Comparison of ENCODE assay signal across 21 cellular contexts in the genomic region with DNA sequence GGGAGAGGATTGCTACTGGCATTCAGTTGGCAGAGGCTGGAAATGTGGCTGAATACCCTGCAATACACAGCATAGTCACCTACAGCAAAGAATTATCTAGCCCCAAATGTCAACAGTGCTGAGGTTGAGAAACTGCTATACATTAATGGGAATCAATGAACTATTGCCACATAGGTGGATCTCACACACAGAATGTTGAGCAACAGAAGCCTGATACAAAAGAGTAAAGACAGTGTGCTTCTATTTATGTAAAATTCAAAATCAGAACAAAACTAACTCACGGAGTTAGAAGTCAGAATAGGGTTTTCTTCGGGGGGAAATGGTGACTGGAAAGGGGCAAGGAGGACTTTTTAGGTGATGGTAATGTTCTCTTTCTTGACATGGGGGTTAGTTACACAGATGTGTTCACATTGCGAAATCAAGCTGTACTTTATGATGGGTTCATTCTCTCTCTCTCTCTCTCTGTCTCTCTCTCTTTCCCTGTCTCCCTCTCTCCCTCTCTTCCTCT. TPM values are rescaled to one million over a fixed set of nuclear protein-coding genes. Genes with fewer than 3 reads are reported as not detected.
A peak's percentile ranks its signal among the peaks of the same experiment; 100 is the strongest.
DNase-seq lines count a peak whose midpoint lies in the region; ATAC-seq, FAIRE-seq and TF ChIP-seq lines count a peak whose summit lies in the region.
"Had no signal": no experiment of that assay in that cellular context is flagged by ENCODE, and none has a peak within 500 bp of the region (broad histone marks: within the 10 kb centered on the region; RNA-seq: fewer than 3 reads in every experiment).

No MANE protein-coding gene starts in this region.

- BruUV-seq in K562 (replicated peaks; lab: Mats Ljungman, UMichigan) = no TSS peak

- CTCF ChIA-PET in HEK293 (lab: Yijun Ruan, JAX) (no interaction called here), K562 (lab: Yijun Ruan, JAX; ENCODE audit: low intra/inter-chr PET ratio) (no interaction called here)

- no peak overlapping the region for H3K9ac ChIP-seq in K562 (ENCODE audit: insufficient read depth in 1 of 2, low read depth in 2 of 2, low read length in 2 of 2)

- H3K27ac ChIP-seq in HEK293 (ENCODE audit: extremely low read depth, low read depth, low read length) (no peak overlapping the region), K562 (ENCODE audit: extremely low read depth, low read depth, low read length) (no peak overlapping the region), SJCRH30 (no peak overlapping the region)
- H3K27ac ChIP-seq: body of pancreas, spleen, transverse colon, VCaP had no signal

- no peak for FAIRE-seq in K562 (lab: Jason Lieb, UNC)
- FAIRE-seq: endothelial cell of umbilical vein had no signal

- TF ChIP-seq CTCF in HEK293 (tag by site-specific recombination; IDR thresholded peaks at IDR 0.05) (no peak), K562 (IDR thresholded peaks at IDR 0.05 in 2 of 3, conservative IDR thresholded peaks at IDR 0.05 in 1 of 3; ENCODE audit: insufficient read depth in 2 of 3, low read depth in 1 of 3, low read length in 3 of 3) (no peak)

- H3K36me3 ChIP-seq in HEK293 (ENCODE audit: control insufficient read depth in 2 of 2, insufficient read depth in 1 of 2, low read length in 2 of 2) (no peaks in the 10 kb centered on the region), K562 (ENCODE audit: control insufficient read depth, insufficient read depth, low read length) (no peaks in the 10 kb centered on the region), SJCRH30 (no peaks in the 10 kb centered on the region)
- H3K36me3 ChIP-seq: BE2C, HAP-1, spleen, transverse colon had no signal

- ATAC-seq in K562 (no peak), left lobe of liver (peak; percentile 82), HG03520 (IDR thresholded peaks at IDR 0.05; ENCODE audit: unreplicated experiment) (no peak)
- ATAC-seq: body of pancreas had no signal

- intact Hi-C loops in K562 (cut with micrococcal nuclease) = no loop called here

- TF ChIP-seq RAD21 in K562 (CRISPR knock-in tag; conservative IDR thresholded peaks at IDR 0.05 in 1 of 2, IDR thresholded peaks at IDR 0.05 in 1 of 2) = no peak

- H3K9me3 ChIP-seq in HEK293 (ENCODE audit: control insufficient read depth, insufficient read depth, low read depth, low read length) (no peaks in the 10 kb centered on the region), K562 (replicated peaks; ENCODE audit: control insufficient read depth, insufficient read depth, low read depth, low read length) (no peaks in the 10 kb centered on the region), SJCRH30 (replicated peaks) (no peaks in the 10 kb centered on the region)
- H3K9me3 ChIP-seq: BE2C, body of pancreas, HAP-1, spleen, transverse colon had no signal

- POLR2A ChIA-PET in HEK293 (lab: Yijun Ruan, JAX) = no interaction called here
- POLR2A ChIA-PET in K562 (lab: Yijun Ruan, JAX) = no interaction called here

- no peak for TF ChIP-seq EP300 in K562 (IDR thresholded peaks at IDR 0.05; ENCODE audit: low read length)

- in situ Hi-C loops in K562 (cut with MboI) = no loop called here

- peak; percentile 74 for DNase-seq in NOMO-1 treated with DMSO at 0.1 percent for 48 hours (lab: John Stamatoyannopoulos, UW; ENCODE audit: unreplicated experiment)
- DNase-seq in K562 (ENCODE audit: extremely low read depth in 1 of 4, low spot score in 3 of 4) = no peak
- DNase-seq in left lobe of liver (ENCODE audit: low spot score) = no peak
- no peak for DNase-seq in stimulated activated CD4-positive, alpha-beta T cell treated with anti-CD3 and anti-CD28 coated beads, Interleukin-15, amount 100 ng/mL, for 24 hours
- DNase-seq in NCI-H510A (lab: John Stamatoyannopoulos, UW) = no peak
- DNase-seq in SJCRH30 = no peak
- DNase-seq: activated CD4-positive, alpha-beta T cell treated with anti-CD3 and anti-CD28 coated beads, Interleukin-2, amount 10 ng/mL, durations not matched to agents 24 days and 14 days; activated T-cell treated with anti-CD3 and anti-CD28 coated beads, Interleukin-2, amount 50 U/mL, for 48 hours; BE2C; body of pancreas; head of caudate nucleus; NCI-H1092; NCI-H1930; spleen; stimulated activated CD4-positive, alpha-beta T cell treated with anti-CD3 and anti-CD28 coated beads, Interleukin-2, amount 100 ng/mL, for 48 hours; transverse colon had no signal

- no peaks in the 10 kb centered on the region for H3K79me2 ChIP-seq in K562 (ENCODE audit: control insufficient read depth, insufficient read depth, low read length)

- no peak overlapping the region for H2AFZ ChIP-seq in K562 (ENCODE audit: low read depth, low read length)

- no peaks in the 10 kb centered on the region for H3K4me1 ChIP-seq in HEK293 (ENCODE audit: control insufficient read depth, insufficient read depth, low read length)
- H3K4me1 ChIP-seq in K562 (replicated peaks in 1 of 2; ENCODE audit: control insufficient read depth in 2 of 2, insufficient read depth in 2 of 2, low read length in 2 of 2) = no peaks in the 10 kb centered on the region
- no peaks in the 10 kb centered on the region for H3K4me1 ChIP-seq in SJCRH30
- H3K4me1 ChIP-seq: BE2C, body of pancreas, HAP-1, spleen, transverse colon had no signal

- no peaks in the 10 kb centered on the region for H4K20me1 ChIP-seq in K562 (replicated peaks; ENCODE audit: control insufficient read depth, insufficient read depth, low read length)

- H3K4me3 ChIP-seq in HEK293 (ENCODE audit: low read depth, low read length) (no peak overlapping the region), K562 (no peak overlapping the region), SJCRH30 (no peak overlapping the region)
- H3K4me3 ChIP-seq: body of pancreas, HAP-1, spleen, transverse colon had no signal

- H3K27me3 ChIP-seq in K562 (ENCODE audit: control insufficient read depth in 2 of 2, insufficient read depth in 2 of 2, low read length in 2 of 2) = no peaks in the 10 kb centered on the region; a peak in 1 of 5 replicates
- no peaks in the 10 kb centered on the region for H3K27me3 ChIP-seq in SJCRH30
- H3K27me3 ChIP-seq: BE2C, body of pancreas had no signal

- no peak for TF ChIP-seq POLR2A in K562 (conservative IDR thresholded peaks at IDR 0.05)

- no peaks in the 10 kb centered on the region for H3K9me1 ChIP-seq in K562 (ENCODE audit: control insufficient read depth, insufficient read depth, low read length)

- no peak overlapping the region for H3K4me2 ChIP-seq in K562 (ENCODE audit: insufficient read depth, low read length)

- WGBS in K562 (ENCODE audit: insufficient coverage, low coverage, missing lambda C conversion rate) = 7% methylated on average over 3 of the region's 3 CpGs

TF ChIP-seq in HEK293, 187 proteins besides CTCF, POLR2A, EP300 and RAD21:
- no peak for TF ChIP-seq ZNF692 (tag by site-specific recombination; IDR thresholded peaks at IDR 0.05)
- TF ChIP-seq ZNF596 (tag by site-specific recombination; IDR thresholded peaks at IDR 0.05) = peak; percentile 35

TF ChIP-seq in K562, 482 proteins besides CTCF, POLR2A, EP300 and RAD21:
- TF ChIP-seq CEBPB (tag; IDR thresholded peaks at IDR 0.05) (peak; percentile 55), CEBPG (CRISPR knock-in tag; IDR thresholded peaks at IDR 0.05) (no peak), CEBPG (tag; conservative IDR thresholded peaks at IDR 0.05 in 1 of 2, IDR thresholded peaks at IDR 0.05 in 1 of 2) (peak in 1 of 2 experiments; percentile 13; a peak in 1 of 4 replicates), IFI16 (CRISPR knock-in tag; IDR thresholded peaks at IDR 0.05) (no peak)
TF ChIP-seq in K562: peak in this region for 2.

RNA-seq across cellular contexts. Expression of gene PANK3, which starts 45.7 kb away (rescaled TPM):
- 12.4 and 49.0 TPM in 2 replicates for total RNA-seq in K562 (2011; cell fraction: chromatin; rRNA removed; ENCODE audit: low replicate concordance)
- total RNA-seq in K562 (2011; cell fraction: nucleolus; rRNA removed) = 6.7 and 10.3 TPM in 2 replicates
- 23.2 and 50.5 TPM in 2 replicates for total RNA-seq in K562 (2011; cell fraction: nucleoplasm; rRNA removed)
- total RNA-seq in K562 (2014; rRNA removed) (23.2 and 25.1 TPM in 2 replicates), K562 (2014; rRNA removed; fragmentation: Illumina TruSeq; extraction: Trizol) (50.4 and 57.6 TPM in 2 replicates), K562 (2015; rRNA removed; fragmentation: Illumina TruSeq; extraction: Trizol) (40.1 and 44.9 TPM in 2 replicates), K562 (2021) (42.9 and 48.4 TPM in 2 replicates), left lobe of liver (41.3 TPM)
- polyA plus RNA-seq in K562 (2011; rRNA removed) (33.2 and 37.3 TPM in 2 replicates), K562 (2014; fragmentation: Illumina TruSeq; extraction: Trizol) (23.4 and 29.7 TPM in 2 replicates), K562 (2014; fragmentation: Nextera tagmentation; extraction: Ambion mirVana) (1 to 10 TPM; 5.9 to 6.0 TPM), K562 (2014; rRNA removed) (16.9 and 19.7 TPM in 2 replicates)
- polyA plus RNA-seq in K562 (2011; cell fraction: cytosol; rRNA removed) = 4.7 and 14.5 TPM in 2 replicates
- polyA plus RNA-seq in K562 (2011; cell fraction: nucleus; rRNA removed) = 11.1 and 16.7 TPM in 2 replicates
- polyA plus RNA-seq in K562 (2012) = 15.8 and 20.9 TPM in 2 replicates
- polyA minus RNA-seq in K562 (2011; rRNA and poly(A)+ RNA removed) = 53.9 and 66.0 TPM in 2 replicates
- polyA minus RNA-seq in K562 (2011; cell fraction: cytosol; rRNA and poly(A)+ RNA removed) = 21.9 and 26.5 TPM in 2 replicates
- polyA minus RNA-seq in K562 (2011; cell fraction: nucleus; rRNA and poly(A)+ RNA removed) = 14.5 and 26.3 TPM in 2 replicates
- total RNA-seq in SJCRH30 (2014; rRNA removed; shearing (Covaris generic)) = 97.9 and 111 TPM in 2 replicates
